ENCODE assay signal across 20 cellular contexts in genomic region chr10:86545097-86545496, GRCh38. TPM values are rescaled to one million over a fixed set of nuclear protein-coding genes. Genes with fewer than 3 reads are reported as not detected.
A peak's percentile ranks its signal among the peaks of the same experiment; 100 is the strongest.
DNase-seq lines count a peak whose midpoint lies in the region; ATAC-seq, FAIRE-seq and TF ChIP-seq lines count a peak whose summit lies in the region.
"Had no signal": no experiment of that assay in that cellular context is flagged by ENCODE, and none has a peak within 500 bp of the region (broad histone marks: within the 10 kb centered on the region; RNA-seq: fewer than 3 reads in every experiment).

No MANE protein-coding gene starts in this region.

- H3K4me3 ChIP-seq in HEK293 (ENCODE audit: low read depth, low read length) (no peak overlapping the region), SJSA1 (no peak overlapping the region), psoas muscle (no peak overlapping the region), kidney (ENCODE audit: low read length in 2 of 2) (no peak overlapping the region), right cardiac atrium (ENCODE audit: low read length) (no peak overlapping the region)
- H3K4me3 ChIP-seq: coronary artery, right atrium auricular region, SK-N-MC, testis had no signal

- 42 to 67% (median 53%) methylated on average over 5 of the region's 5 CpGs for WGBS in psoas muscle, 3 donors
- WGBS in right cardiac atrium, result 79% methylated on average over 5 of the region's 5 CpGs

- no peaks in the 10 kb centered on the region for H3K27me3 Mint-ChIP-seq in activated naive CD8-positive, alpha-beta T cell treated with anti-CD3 and anti-CD28 coated beads for 36 hours
- H3K27me3 Mint-ChIP-seq: CD4-positive, alpha-beta T cell; stimulated activated memory B cell treated with anti-CD40 and anti-IgM and Interleukin-4, amounts not matched to agents 10 μg/mL and 1 μg/mL and 100 μg/mL, for 72 hours had no signal

- no peaks in the 10 kb centered on the region for H3K36me3 Mint-ChIP-seq in activated naive CD8-positive, alpha-beta T cell treated with anti-CD3 and anti-CD28 coated beads for 36 hours
- H3K36me3 Mint-ChIP-seq: stimulated activated memory B cell treated with anti-CD40 and anti-IgM and Interleukin-4, amounts not matched to agents 10 μg/mL and 1 μg/mL and 100 μg/mL, for 72 hours had no signal

- H3K4me1 Mint-ChIP-seq in activated naive CD8-positive, alpha-beta T cell treated with anti-CD3 and anti-CD28 coated beads for 36 hours, result peaks cover under 1% of the 10 kb centered on the region
- H3K4me1 Mint-ChIP-seq: stimulated activated memory B cell treated with anti-CD40 and anti-IgM and Interleukin-4, amounts not matched to agents 10 μg/mL and 1 μg/mL and 100 μg/mL, for 72 hours had no signal

- H3K27ac ChIP-seq in HEK293 (ENCODE audit: extremely low read depth, low read depth, low read length) (no peak overlapping the region), SJSA1 (peak overlapping the region; percentile 35; the same call in 1 of the 2 replicates), psoas muscle (no peak overlapping the region), kidney (ENCODE audit: low read depth in 2 of 2, low read length in 2 of 2) (no peak overlapping the region), right cardiac atrium (ENCODE audit: low read length) (no peak overlapping the region)
- H3K27ac ChIP-seq: brain microvascular endothelial cell, coronary artery, neutrophil, right atrium auricular region, SK-N-MC, testis had no signal

- peaks cover 3% of the 10 kb centered on the region for H3K9me3 Mint-ChIP-seq in activated naive CD8-positive, alpha-beta T cell treated with anti-CD3 and anti-CD28 coated beads for 36 hours

- no peaks in the 10 kb centered on the region for H3K4me1 ChIP-seq in HEK293 (ENCODE audit: control insufficient read depth, insufficient read depth, low read length)
- H3K4me1 ChIP-seq in SJSA1 (replicated peaks), result peaks cover 22% of the 10 kb centered on the region
- H3K4me1 ChIP-seq in psoas muscle, result no peaks in the 10 kb centered on the region
- no peaks in the 10 kb centered on the region for H3K4me1 ChIP-seq in kidney (ENCODE audit: control insufficient read depth in 1 of 2, insufficient read depth in 1 of 2, low read depth in 1 of 2, low read length in 2 of 2)
- no peaks in the 10 kb centered on the region for H3K4me1 ChIP-seq in right cardiac atrium (ENCODE audit: control insufficient read depth, insufficient read depth, low read length)
- H3K4me1 ChIP-seq: right atrium auricular region, testis had no signal

- no peak overlapping the region for H3K27ac Mint-ChIP-seq in activated naive CD8-positive, alpha-beta T cell treated with anti-CD3 and anti-CD28 coated beads for 36 hours
- H3K27ac Mint-ChIP-seq: CD4-positive, alpha-beta T cell; stimulated activated memory B cell treated with anti-CD40 and anti-IgM and Interleukin-4, amounts not matched to agents 10 μg/mL and 1 μg/mL and 100 μg/mL, for 72 hours had no signal

- H3K27me3 ChIP-seq in SJSA1 (replicated peaks), result no peaks in the 10 kb centered on the region
- H3K27me3 ChIP-seq in psoas muscle (ENCODE audit: insufficient read depth in 3 of 3, low read length in 2 of 3), result no peaks in the 10 kb centered on the region
- H3K27me3 ChIP-seq in right cardiac atrium (ENCODE audit: control insufficient read depth, insufficient read depth), result no peaks in the 10 kb centered on the region
- H3K27me3 ChIP-seq: brain microvascular endothelial cell, neutrophil, right atrium auricular region, testis had no signal

- no peak overlapping the region for H3K4me3 Mint-ChIP-seq in activated naive CD8-positive, alpha-beta T cell treated with anti-CD3 and anti-CD28 coated beads for 36 hours
- H3K4me3 Mint-ChIP-seq: CD4-positive, alpha-beta T cell; stimulated activated memory B cell treated with anti-CD40 and anti-IgM and Interleukin-4, amounts not matched to agents 10 μg/mL and 1 μg/mL and 100 μg/mL, for 72 hours had no signal

- TF ChIP-seq CTCF in HEK293 (tag by site-specific recombination; IDR thresholded peaks at IDR 0.05) (no peak), psoas muscle (IDR thresholded peaks at IDR 0.05) (no peak), kidney (IDR thresholded peaks at IDR 0.05; ENCODE audit: borderline replicate concordance, extremely low read depth, insufficient read depth) (no peak)

- H3K9ac ChIP-seq in kidney (ENCODE audit: low read length in 2 of 2), result no peak overlapping the region

- POLR2A ChIA-PET in HEK293 (lab: Yijun Ruan, JAX), result interaction anchor here (1.3 kb wide), 1 partner anchor 145 kb away, joined by 4 read pairs; no protein-coding TSS in a partner anchor

- ATAC-seq in psoas muscle (no peak), right cardiac atrium (no peak)
- ATAC-seq: stimulated activated memory B cell treated with anti-CD40 and anti-IgM and Interleukin-4, amounts not matched to agents 10 μg/mL and 1 μg/mL and 100 μg/mL, for 72 hours had no signal

- DNase-seq in COLO668 (lab: John Stamatoyannopoulos, UW; ENCODE audit: unreplicated experiment), result peak; percentile 63
- DNase-seq in NCI-H2171 (lab: John Stamatoyannopoulos, UW), result peak; percentile 27
- DNase-seq in SJSA1 (ENCODE audit: low read depth in 1 of 2, low spot score in 2 of 2), result peak; percentile 82 to 85
- no peak for DNase-seq in psoas muscle
- no peak for DNase-seq in activated naive CD8-positive, alpha-beta T cell treated with anti-CD3 and anti-CD28 coated beads for 36 hours
- DNase-seq in kidney, result no peak
- no peak for DNase-seq in right cardiac atrium
- DNase-seq: activated CD8-positive, alpha-beta memory T cell treated with anti-CD3 and anti-CD28 coated beads for 24 hours; brain microvascular endothelial cell; CD4-positive, alpha-beta T cell; NCI-H526; stimulated activated CD4-positive, alpha-beta T cell treated with anti-CD3 and anti-CD28 coated beads, Interleukin-15, amount 100 ng/mL, for 24 hours; T-helper 9 cell; testis had no signal

- H3K9me3 ChIP-seq in HEK293 (ENCODE audit: control insufficient read depth, insufficient read depth, low read depth, low read length) (no peaks in the 10 kb centered on the region), SJSA1 (replicated peaks) (no peaks in the 10 kb centered on the region), psoas muscle (peaks cover 6% of the 10 kb centered on the region), kidney (ENCODE audit: control insufficient read depth in 1 of 2, low read length in 2 of 2) (no peaks in the 10 kb centered on the region), right cardiac atrium (ENCODE audit: control insufficient read depth, low read length) (no peaks in the 10 kb centered on the region)
- H3K9me3 ChIP-seq: neutrophil, testis had no signal

- FAIRE-seq in kidney (lab: Jason Lieb, UNC), result no peak

- H3K36me3 ChIP-seq in HEK293 (ENCODE audit: control insufficient read depth in 2 of 2, insufficient read depth in 1 of 2, low read length in 2 of 2) (no peaks in the 10 kb centered on the region), SJSA1 (no peaks in the 10 kb centered on the region), psoas muscle (ENCODE audit: insufficient read depth in 1 of 2, low read depth in 1 of 2) (no peaks in the 10 kb centered on the region), kidney (ENCODE audit: control insufficient read depth in 1 of 2, insufficient read depth in 2 of 2, low read length in 2 of 2) (no peaks in the 10 kb centered on the region)
- H3K36me3 ChIP-seq: brain microvascular endothelial cell, neutrophil, right atrium auricular region had no signal

- CTCF ChIA-PET in HEK293 (lab: Yijun Ruan, JAX), result no interaction called here

- intact Hi-C loops in psoas muscle (cut with DNase I), result no loop called here
- intact Hi-C loops in kidney (cut with DNase I), result no loop called here
- intact Hi-C loops in right cardiac atrium (cut with DNase I), result no loop called here

TF ChIP-seq in HEK293, 187 proteins besides CTCF, POLR2A, EP300 and RAD21:
- TF ChIP-seq ZBTB8A (tag by site-specific recombination; IDR thresholded peaks at IDR 0.05) (no peak), ZNF692 (tag by site-specific recombination; IDR thresholded peaks at IDR 0.05) (0 out of 2 replicates have a peak, but pooled peaks have one; percentile 36)

RNA-seq across cellular contexts. Expression of gene WAPL, which starts 23.5 kb away (rescaled TPM):
- total RNA-seq in SJSA1 (2014; rRNA removed; shearing (Covaris generic)), result 38.7 and 50.2 TPM in 2 replicates
- 10 to 100 TPM; 31.5 to 42.4 (median 39.7) TPM for total RNA-seq in psoas muscle
- 10 to 100 TPM; 20.0 to 63.7 (median 22.4) TPM for polyA plus RNA-seq in psoas muscle
- 10 to 100 TPM; 51.7 to 53.3 TPM for total RNA-seq in activated naive CD8-positive, alpha-beta T cell treated with anti-CD3 and anti-CD28 coated beads for 36 hours
- total RNA-seq in kidney, result 34.7 TPM
- 17.6 TPM for polyA plus RNA-seq in kidney (ENCODE audit: insufficient read depth, low read depth, low replicate concordance)
- 10 to 100 TPM; 21.9 to 26.7 (median 22.9) TPM for total RNA-seq in right cardiac atrium
- polyA plus RNA-seq in right cardiac atrium, result 10.9 TPM

Comparison
In these comparisons a context has a peak if more than half of its experiments do, and no peak if none do; other contexts are left out.
1. DNase-seq: peak in COLO668 (single experiment), NCI-H2171 (single experiment) and SJSA1 (2 of 2); none in psoas muscle (0 of 2), activated naive CD8-positive, alpha-beta T cell treated with anti-CD3 and anti-CD28 coated beads for 36 hours (single experiment), kidney (single experiment) and right cardiac atrium (0 of 3).